In the genomic region with DNA sequence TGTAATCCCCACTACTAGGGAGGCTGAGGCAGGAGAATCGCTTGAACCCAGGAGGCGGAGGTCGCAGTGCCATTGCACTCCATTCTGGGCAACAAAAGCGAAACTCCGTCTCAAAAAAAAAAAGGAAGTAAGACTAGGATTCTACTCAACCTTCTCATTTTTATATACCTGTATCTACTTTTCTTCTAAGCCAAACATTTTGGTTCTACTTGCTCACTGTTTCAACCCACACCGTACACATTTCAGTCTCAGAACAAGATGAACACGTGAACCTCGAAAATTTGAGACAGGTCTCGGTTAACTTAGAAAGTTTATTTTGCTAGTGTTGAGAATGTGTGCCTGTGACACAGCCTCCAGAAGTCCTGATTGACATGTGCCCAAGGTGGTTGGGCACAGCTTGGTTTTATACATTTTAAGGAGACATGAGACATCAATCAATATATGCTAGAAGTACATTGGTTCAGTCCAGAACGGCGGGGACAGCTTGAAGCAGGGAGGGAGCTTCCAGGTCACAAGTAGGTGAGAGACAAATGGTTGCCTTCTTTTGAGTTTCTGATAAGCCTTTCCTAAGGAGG, we compare ENCODE assay signal across 15 cellular contexts. TPM values are rescaled to one million over a fixed set of nuclear protein-coding genes. Genes with fewer than 3 reads are reported as not detected.
A peak's percentile ranks its signal among the peaks of the same experiment; 100 is the strongest.
DNase-seq lines count a peak whose midpoint lies in the region; ATAC-seq, FAIRE-seq and TF ChIP-seq lines count a peak whose summit lies in the region.
"Had no signal": no experiment of that assay in that cellular context is flagged by ENCODE, and none has a peak within 500 bp of the region (broad histone marks: within the 10 kb centered on the region; RNA-seq: fewer than 3 reads in every experiment).

No MANE protein-coding gene starts in this region.

- H3K79me2 ChIP-seq in SK-N-SH (ENCODE audit: insufficient read depth) (peaks cover 84% of the 10 kb centered on the region), H9 (ENCODE audit: insufficient read depth, low read length) (peaks cover 28% of the 10 kb centered on the region)

- H3K9ac ChIP-seq in SK-N-SH (no peak overlapping the region), H9 (ENCODE audit: extremely low read depth, insufficient read length, low read length) (no peak overlapping the region)

- H4K20me1 ChIP-seq in SK-N-SH (ENCODE audit: insufficient read depth), result peaks cover 74% of the 10 kb centered on the region
- no peaks in the 10 kb centered on the region for H4K20me1 ChIP-seq in H9 (ENCODE audit: control insufficient read depth, insufficient read depth, insufficient read length)

- no peak overlapping the region for H2BK20ac ChIP-seq in H9 (ENCODE audit: low read depth, low read length, poor library complexity, severe bottlenecking)

- H2BK120ac ChIP-seq in H9 (ENCODE audit: low read depth, low read length, poor library complexity, severe bottlenecking), result no peak overlapping the region

- H2AFZ ChIP-seq in SK-N-SH (ENCODE audit: low read depth) (no peak overlapping the region), H9 (ENCODE audit: low read length) (no peak overlapping the region)

- H3K9me3 Mint-ChIP-seq in H9 (no peaks in the 10 kb centered on the region; a peak in 1 of 5 replicates), chondrocyte (ENCODE audit: low read depth) (no peaks in the 10 kb centered on the region)

- H3K27me3 ChIP-seq in SK-N-SH (ENCODE audit: insufficient read depth) (no peaks in the 10 kb centered on the region), H9 (ENCODE audit: insufficient read depth, low read length) (no peaks in the 10 kb centered on the region), small intestine (ENCODE audit: control insufficient read depth in 2 of 2, insufficient read depth in 2 of 2, low read length in 2 of 2) (no peaks in the 10 kb centered on the region)

- no peak overlapping the region for H4K8ac ChIP-seq in H9 (replicated peaks; ENCODE audit: insufficient read length, low read depth, low read length)

- H3K9me3 ChIP-seq in SK-N-SH, result no peaks in the 10 kb centered on the region
- no peaks in the 10 kb centered on the region for H3K9me3 ChIP-seq in H9 (ENCODE audit: control insufficient read depth, low read depth, low read length)
- no peaks in the 10 kb centered on the region for H3K9me3 ChIP-seq in small intestine (ENCODE audit: control insufficient read depth, low read depth)

- no peak overlapping the region for H2BK15ac ChIP-seq in H9 (ENCODE audit: low read depth, low read length)

- no peak for DNase-seq in SK-N-SH
- no peak for DNase-seq in H9
- DNase-seq in chondrocyte (ENCODE audit: low spot score), result no peak
- no peak for DNase-seq in small intestine
- no peak for DNase-seq in midbrain (lab: John Stamatoyannopoulos, UW)
- DNase-seq in NCI-H1694 (lab: John Stamatoyannopoulos, UW), result no peak
- no peak for DNase-seq in NK-92 treated with Interleukin-12 subunit alpha and Interleukin-12 subunit beta, amount 100 ng/mL, for 24 hours (lab: John Stamatoyannopoulos, UW)
- DNase-seq: Calu3, HCEC 1CT, kidney, NCI-H2029, SHP77 treated with DMSO at 0.1 percent for 48 hours had no signal

- H3K23ac ChIP-seq in H9 (ENCODE audit: insufficient read length, low read depth, low read length), result no peak overlapping the region

- H3K36me3 ChIP-seq in SK-N-SH (replicated peaks in 1 of 2; ENCODE audit: control insufficient read depth in 1 of 2, insufficient read depth in 2 of 2, low read length in 1 of 2), result no peaks in the 10 kb centered on the region
- no peaks in the 10 kb centered on the region for H3K36me3 ChIP-seq in small intestine (ENCODE audit: control insufficient read depth in 2 of 2, insufficient read depth in 2 of 2, low read length in 2 of 2)

- H3K14ac ChIP-seq in H9 (ENCODE audit: insufficient read depth, low read length), result no peak overlapping the region

- H3K27ac ChIP-seq in SK-N-SH (ENCODE audit: low read depth in 2 of 2, low read length in 1 of 2) (no peak overlapping the region), H9 (ENCODE audit: insufficient read length, low read depth, low read length) (peak overlapping the region; percentile 33), small intestine (ENCODE audit: low read depth in 1 of 2, low read length in 1 of 2) (peak overlapping the region; percentile 2 to 48)

- CTCF ChIA-PET in SK-N-SH (lab: Yijun Ruan, JAX), result interaction anchor here (1.3 kb wide), 1 partner anchor 107 kb away, joined by 3 read pairs; no protein-coding TSS in a partner anchor

- H3K4me2 ChIP-seq in SK-N-SH, result peak overlapping the region; percentile 3; the same call in 1 of the 2 replicates
- no peak overlapping the region for H3K4me2 ChIP-seq in H9 (ENCODE audit: insufficient read depth, insufficient read length, low read length)

- no peak overlapping the region for H3K4me3 Mint-ChIP-seq in H9
- H3K4me3 Mint-ChIP-seq in chondrocyte (ENCODE audit: unreplicated experiment), result no peak overlapping the region

- H3F3A ChIP-seq in SK-N-SH (replicated peaks; ENCODE audit: insufficient read depth), result peaks cover 20% of the 10 kb centered on the region

- H3K4me3 ChIP-seq in SK-N-SH (ENCODE audit: low read depth in 2 of 2, low read length in 1 of 2) (no peak overlapping the region), small intestine (ENCODE audit: low read depth in 1 of 2, low read length in 2 of 2) (no peak overlapping the region)

- no peaks in the 10 kb centered on the region for H3K9me2 ChIP-seq in SK-N-SH

- no peak overlapping the region for H4K91ac ChIP-seq in H9 (ENCODE audit: insufficient read length, low read depth, low read length)

- H3K23me2 ChIP-seq in H9 (ENCODE audit: insufficient read length, low read depth, low read length, poor library complexity, severe bottlenecking), result peaks cover 11% of the 10 kb centered on the region

- H3K27ac Mint-ChIP-seq in H9 (peak overlapping the region in 2 of 3 experiments; percentile 65 to 73; a peak in 2 of 7 replicates), chondrocyte (ENCODE audit: unreplicated experiment) (peak overlapping the region; percentile 17)

- H3K79me1 ChIP-seq in H9 (ENCODE audit: insufficient read depth, low read depth, low read length, poor library complexity, severe bottlenecking), result no peaks in the 10 kb centered on the region

- no peak for TF ChIP-seq RAD21 in SK-N-SH (IDR thresholded peaks at IDR 0.05; ENCODE audit: low read length)

- no peak overlapping the region for H3T11ph ChIP-seq in H9 (ENCODE audit: low read length)

- H3K18ac ChIP-seq in H9 (ENCODE audit: insufficient read length, low read depth, low read length), result no peak overlapping the region

- H4K5ac ChIP-seq in H9 (ENCODE audit: insufficient read length, low read depth, low read length), result no peak overlapping the region

- FAIRE-seq in small intestine (lab: Jason Lieb, UNC), result no peak
- FAIRE-seq: A204.1, colon, kidney had no signal

- H3K27me3 Mint-ChIP-seq in H9 (ENCODE audit: low read depth), result no peaks in the 10 kb centered on the region
- no peaks in the 10 kb centered on the region for H3K27me3 Mint-ChIP-seq in chondrocyte (ENCODE audit: low read depth)

- TF ChIP-seq CTCF in SK-N-SH (IDR thresholded peaks at IDR 0.05) (no peak), H9 (conservative IDR thresholded peaks at IDR 0.05) (no peak), chondrocyte (IDR thresholded peaks at IDR 0.05) (no peak)

- peaks cover 0 to 16% of the 10 kb centered on the region in 2 experiments; a peak in 3 of 4 replicates for H3K4me1 ChIP-seq in SK-N-SH (ENCODE audit: control insufficient read depth in 1 of 2, insufficient read depth in 2 of 2, low read depth in 1 of 2, low read length in 1 of 2)
- H3K4me1 ChIP-seq in H9 (ENCODE audit: insufficient read depth, low read length), result no peaks in the 10 kb centered on the region; the same call in 1 of the 2 replicates
- H3K4me1 ChIP-seq in small intestine (ENCODE audit: control insufficient read depth in 2 of 2, insufficient read depth in 1 of 2, low read depth in 1 of 2, low read length in 1 of 2), result peaks cover 5 to 8% of the 10 kb centered on the region in 2 donors

- no peak for ATAC-seq in SK-N-SH treated with all-trans-retinoic acid at 6 μM for 48 hours

- no peak overlapping the region for H2BK12ac ChIP-seq in H9 (ENCODE audit: insufficient read length, low read depth, low read length)

- no peak overlapping the region for H2BK5ac ChIP-seq in H9 (ENCODE audit: insufficient read length, low read length)

- H3K4me1 Mint-ChIP-seq in H9 (peaks cover 24 to 31% of the 10 kb centered on the region in 2 experiments), chondrocyte (ENCODE audit: low read depth) (peaks cover 68% of the 10 kb centered on the region)

- TF ChIP-seq EP300 in SK-N-SH (IDR thresholded peaks at IDR 0.05; ENCODE audit: borderline replicate concordance in 1 of 2, low read depth in 1 of 2, low read length in 1 of 2), result no peak

- H2AK5ac ChIP-seq in H9 (ENCODE audit: insufficient read length, low read length), result no peak overlapping the region

- H3K36me3 Mint-ChIP-seq in H9 (ENCODE audit: insufficient read depth in 1 of 3, low read depth in 3 of 3), result no peaks in the 10 kb centered on the region; a peak in 2 of 7 replicates
- no peaks in the 10 kb centered on the region for H3K36me3 Mint-ChIP-seq in chondrocyte (ENCODE audit: low read depth)

- WGBS in SK-N-SH (ENCODE audit: low lambda C conversion rate), result 96% methylated on average over 11 of the region's 11 CpGs
- WGBS in H9 (ENCODE audit: extremely low coverage, insufficient read length, low lambda C conversion rate), result no CpG with 5 or more reads among the region's 11 CpGs
- 81 to 83% (median 83%) methylated on average over 11 of the region's 11 CpGs for WGBS in small intestine, 3 donors

- no peak overlapping the region for H3K4ac ChIP-seq in H9 (ENCODE audit: low read depth, low read length)

- POLR2A ChIA-PET in SK-N-SH (lab: Yijun Ruan, JAX), result interaction anchor here (1.2 kb wide), 1 partner anchor 39 kb away, joined by 3 read pairs; no protein-coding TSS in a partner anchor

- no peak overlapping the region for H3K56ac ChIP-seq in H9 (ENCODE audit: insufficient read length, low read depth, low read length)

TF ChIP-seq in SK-N-SH, 30 proteins besides CTCF, POLR2A, EP300 and RAD21 (continues in another document):
- TF ChIP-seq GATA2 (CRISPR knock-in tag; IDR thresholded peaks at IDR 0.05) (no peak), SIN3A (IDR thresholded peaks at IDR 0.05; ENCODE audit: borderline replicate concordance, low read depth, low read length) (no peak)

TF ChIP-seq in SK-N-SH treated with all-trans-retinoic acid at 6 μM for 48 hours, 23 proteins besides CTCF, POLR2A, EP300 and RAD21:
- no peak for TF ChIP-seq ZFP3 (CRISPR knock-in tag; IDR thresholded peaks at IDR 0.05)

RNA-seq across cellular contexts. Expression of a gene that starts 3.7 kb away (rescaled TPM):
- polyA plus RNA-seq in SK-N-SH (2012; rRNA removed), result 97.0 and 155 TPM in 2 replicates
- polyA plus RNA-seq in SK-N-SH (2012; cell fraction: cytosol; rRNA removed), result 100 and 114 TPM in 2 replicates
- 317 and 506 TPM in 2 replicates for polyA plus RNA-seq in SK-N-SH (2012; cell fraction: nucleus; rRNA removed)
- total RNA-seq in H9 (2021), result 163 and 166 TPM in 2 replicates
- 240 to 269 TPM (median 256 TPM) in 3 replicates for total RNA-seq in chondrocyte
- 100 to 1,000 TPM; 158 to 262 (median 180) TPM for polyA plus RNA-seq in small intestine

RNA-seq across cellular contexts. Expression of a gene that starts 54.5 kb away (rescaled TPM):
- 25.2 and 26.8 TPM in 2 replicates for polyA plus RNA-seq in SK-N-SH (2012; rRNA removed)
- 5.6 and 8.5 TPM in 2 replicates for polyA plus RNA-seq in SK-N-SH (2012; cell fraction: cytosol; rRNA removed)
- 132 and 143 TPM in 2 replicates for polyA plus RNA-seq in SK-N-SH (2012; cell fraction: nucleus; rRNA removed)
- total RNA-seq in H9 (2021), result 34.1 and 37.6 TPM in 2 replicates
- total RNA-seq in chondrocyte, result 50.1 to 63.1 TPM (median 59.8 TPM) in 3 replicates
- 10 to 100 TPM in 2 of 3 donors, 1 to 10 TPM in 1; 8.9 to 33.7 (median 13.4) TPM for polyA plus RNA-seq in small intestine

Comparison
In these comparisons a context has a peak if more than half of its experiments do, and no peak if none do; other contexts are left out.
1. H3K27ac ChIP-seq: peak in H9 (single experiment) and small intestine (2 of 2); none in SK-N-SH (0 of 2).